ENCODE assay signal across 21 cellular contexts in the genomic region with DNA sequence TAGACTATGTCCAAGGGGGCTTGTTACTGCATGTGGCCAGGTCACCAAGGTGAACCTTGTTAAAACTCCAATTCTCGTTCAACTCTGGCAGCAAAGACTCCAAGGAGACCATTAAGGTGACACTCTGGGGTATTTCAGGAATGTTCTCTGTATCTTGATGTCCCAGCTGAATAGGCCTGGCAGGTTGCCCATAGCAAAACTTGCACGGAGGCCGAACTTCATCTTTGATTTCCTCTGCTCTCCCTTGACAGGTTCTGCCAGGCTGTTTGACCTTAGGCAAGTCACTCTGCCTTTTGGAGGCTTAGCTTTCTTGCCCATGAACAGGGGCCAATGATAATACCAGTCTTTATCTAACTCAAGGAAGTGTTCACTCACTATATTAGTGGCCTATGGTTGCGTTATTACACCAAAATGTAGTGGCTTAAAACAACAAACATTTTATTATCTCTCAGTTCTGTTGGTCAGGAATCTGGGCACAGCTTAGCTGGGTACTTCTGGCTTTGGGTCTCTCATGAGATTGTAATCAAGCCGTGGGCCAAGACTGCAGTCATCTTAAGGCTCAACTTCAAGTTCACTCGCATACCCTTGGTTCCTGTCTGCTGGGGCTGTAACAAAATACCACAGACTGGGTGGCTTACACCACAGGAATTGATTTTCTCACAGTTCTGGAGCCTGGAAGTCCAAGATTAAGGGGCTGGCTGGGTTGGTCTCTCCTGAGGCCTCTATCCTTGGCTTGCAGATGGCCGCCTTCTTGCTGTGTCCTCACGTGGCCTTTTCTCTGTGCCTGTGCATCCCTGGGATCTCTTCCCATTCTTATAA.
DNase-seq lines count a peak whose midpoint lies in the region; ATAC-seq, FAIRE-seq and TF ChIP-seq lines count a peak whose summit lies in the region.
"Had no signal": no experiment of that assay in that cellular context is flagged by ENCODE, and none has a peak within 500 bp of the region (broad histone marks: within the 10 kb centered on the region; RNA-seq: fewer than 3 reads in every experiment).

No MANE protein-coding gene starts in this region.

- no peak overlapping the region for H3K4me3 Mint-ChIP-seq in activated naive CD4-positive, alpha-beta T cell treated with anti-CD3 and anti-CD28 coated beads, Interleukin-2, amount 10 ng/mL, durations not matched to agents 7 days and 5 days
- peak overlapping the region; percentile 15 for H3K4me3 Mint-ChIP-seq in T-helper 1 cell treated with Interleukin-12 subunit alpha and Interleukin-12 subunit beta and Interleukin-4 antibody, amounts not matched to agents 30 μg/mL and 1 μg/mL, for 36 hours
- no peak overlapping the region for H3K4me3 Mint-ChIP-seq in astrocyte (ENCODE audit: unreplicated experiment)
- H3K4me3 Mint-ChIP-seq: dendritic cell treated with granulocyte-macrophage colony-stimulating factor and Interleukin-4, amounts not matched to agents 40 ng/mL and 50 ng/mL, for 4 days; GM23338 had no signal

- CTCF ChIA-PET in activated naive CD4-positive, alpha-beta T cell treated with anti-CD3 and anti-CD28 coated beads, Interleukin-2, amount 10 ng/mL, durations not matched to agents 7 days and 5 days (lab: Charles Lee): interaction anchor here (1.5 kb wide), 1 partner anchor 33 kb away, joined by 5 read pairs; no protein-coding TSS in a partner anchor

- H3K27ac Mint-ChIP-seq in activated naive CD4-positive, alpha-beta T cell treated with anti-CD3 and anti-CD28 coated beads, Interleukin-2, amount 10 ng/mL, durations not matched to agents 7 days and 5 days: peak overlapping the region; percentile 85
- peak overlapping the region; percentile 92 for H3K27ac Mint-ChIP-seq in T-helper 1 cell treated with Interleukin-12 subunit alpha and Interleukin-12 subunit beta and Interleukin-4 antibody, amounts not matched to agents 30 μg/mL and 1 μg/mL, for 36 hours
- peak overlapping the region; percentile 70 for H3K27ac Mint-ChIP-seq in astrocyte (ENCODE audit: unreplicated experiment)
- H3K27ac Mint-ChIP-seq: dendritic cell treated with granulocyte-macrophage colony-stimulating factor and Interleukin-4, amounts not matched to agents 40 ng/mL and 50 ng/mL, for 4 days; GM23338 had no signal

- peaks cover 53% of the 10 kb centered on the region for H3K4me1 Mint-ChIP-seq in activated naive CD4-positive, alpha-beta T cell treated with anti-CD3 and anti-CD28 coated beads, Interleukin-2, amount 10 ng/mL, durations not matched to agents 7 days and 5 days
- peaks cover 51% of the 10 kb centered on the region for H3K4me1 Mint-ChIP-seq in T-helper 1 cell treated with Interleukin-12 subunit alpha and Interleukin-12 subunit beta and Interleukin-4 antibody, amounts not matched to agents 30 μg/mL and 1 μg/mL, for 36 hours (ENCODE audit: low read depth)
- H3K4me1 Mint-ChIP-seq in astrocyte (ENCODE audit: low read depth, unreplicated experiment): peaks cover 27% of the 10 kb centered on the region

- H3K9me3 ChIP-seq in astrocyte (ENCODE audit: insufficient read depth, low read depth, low read length) (no peaks in the 10 kb centered on the region), thymus (ENCODE audit: control insufficient read depth) (no peaks in the 10 kb centered on the region)
- H3K9me3 ChIP-seq: Caco-2, gastrocnemius medialis, left lung, spleen, transverse colon had no signal

- H3K27me3 ChIP-seq in astrocyte (ENCODE audit: insufficient read depth, low read length) (no peaks in the 10 kb centered on the region), thymus (ENCODE audit: control insufficient read depth, insufficient read depth) (no peaks in the 10 kb centered on the region)
- H3K27me3 ChIP-seq: gastrocnemius medialis, left lung, spleen, transverse colon had no signal

- H3K9ac ChIP-seq in astrocyte (ENCODE audit: low read length): no peak overlapping the region

- no peak overlapping the region for H3K27ac ChIP-seq in astrocyte (ENCODE audit: low read depth, low read length)
- H3K27ac ChIP-seq in thymus (ENCODE audit: low read depth): peak overlapping the region; percentile 25
- H3K27ac ChIP-seq: gastrocnemius medialis, left lung, spleen, transverse colon had no signal

- ATAC-seq in esophagus mucosa: no peak
- ATAC-seq in HG02884 (IDR thresholded peaks at IDR 0.05; ENCODE audit: unreplicated experiment): no peak
- ATAC-seq: gastrocnemius medialis, GM23338, left lung had no signal

- no peaks in the 10 kb centered on the region for H3K27me3 Mint-ChIP-seq in activated naive CD4-positive, alpha-beta T cell treated with anti-CD3 and anti-CD28 coated beads, Interleukin-2, amount 10 ng/mL, durations not matched to agents 7 days and 5 days
- no peaks in the 10 kb centered on the region for H3K27me3 Mint-ChIP-seq in T-helper 1 cell treated with Interleukin-12 subunit alpha and Interleukin-12 subunit beta and Interleukin-4 antibody, amounts not matched to agents 30 μg/mL and 1 μg/mL, for 36 hours (ENCODE audit: low read depth)
- H3K27me3 Mint-ChIP-seq in astrocyte (ENCODE audit: low read depth, unreplicated experiment): peaks cover 2% of the 10 kb centered on the region

- no peak overlapping the region for H3K4me2 ChIP-seq in astrocyte (ENCODE audit: low read length)
- H3K4me2 ChIP-seq: GM23338 had no signal

- no peaks in the 10 kb centered on the region for H3K79me2 ChIP-seq in astrocyte (ENCODE audit: insufficient read depth, low read length)

- H2AFZ ChIP-seq in astrocyte (ENCODE audit: low read depth, low read length): no peak overlapping the region
- H2AFZ ChIP-seq: GM23338 had no signal

- H3K9me3 Mint-ChIP-seq in activated naive CD4-positive, alpha-beta T cell treated with anti-CD3 and anti-CD28 coated beads, Interleukin-2, amount 10 ng/mL, durations not matched to agents 7 days and 5 days: peaks cover 2% of the 10 kb centered on the region
- no peaks in the 10 kb centered on the region for H3K9me3 Mint-ChIP-seq in T-helper 1 cell treated with Interleukin-12 subunit alpha and Interleukin-12 subunit beta and Interleukin-4 antibody, amounts not matched to agents 30 μg/mL and 1 μg/mL, for 36 hours
- H3K9me3 Mint-ChIP-seq in astrocyte (ENCODE audit: unreplicated experiment): peaks cover 3% of the 10 kb centered on the region
- H3K9me3 Mint-ChIP-seq: dendritic cell treated with granulocyte-macrophage colony-stimulating factor and Interleukin-4, amounts not matched to agents 40 ng/mL and 50 ng/mL, for 4 days had no signal

- FAIRE-seq in astrocyte (lab: Jason Lieb, UNC) (no peak), frontal cortex (lab: Jason Lieb, UNC) (no peak)
- FAIRE-seq: bronchial epithelial cell, GM18507 had no signal

- TF ChIP-seq CTCF in astrocyte (IDR thresholded peaks at IDR 0.05; ENCODE audit: insufficient read depth, low read depth, low read length): no peak

- H3K36me3 ChIP-seq in astrocyte (ENCODE audit: insufficient read depth, low read length) (no peaks in the 10 kb centered on the region), thymus (ENCODE audit: control insufficient read depth, insufficient read depth) (no peaks in the 10 kb centered on the region)
- H3K36me3 ChIP-seq: gastrocnemius medialis, left lung, spleen, transverse colon had no signal

- H3K36me3 Mint-ChIP-seq in activated naive CD4-positive, alpha-beta T cell treated with anti-CD3 and anti-CD28 coated beads, Interleukin-2, amount 10 ng/mL, durations not matched to agents 7 days and 5 days: peaks cover 9% of the 10 kb centered on the region
- H3K36me3 Mint-ChIP-seq in T-helper 1 cell treated with Interleukin-12 subunit alpha and Interleukin-12 subunit beta and Interleukin-4 antibody, amounts not matched to agents 30 μg/mL and 1 μg/mL, for 36 hours (ENCODE audit: low read depth): peaks cover 7% of the 10 kb centered on the region
- H3K36me3 Mint-ChIP-seq in astrocyte (ENCODE audit: low read depth, unreplicated experiment): peaks cover 2% of the 10 kb centered on the region

- DNase-seq in activated naive CD4-positive, alpha-beta T cell treated with anti-CD3 and anti-CD28 coated beads, Interleukin-2, amount 10 ng/mL, durations not matched to agents 7 days and 5 days: no peak
- no peak for DNase-seq in activated naive CD4-positive, alpha-beta T cell treated with anti-CD3 and anti-CD28 coated beads, Interleukin-2, amount 50 U/mL, for 16 hours
- DNase-seq in astrocyte (ENCODE audit: low read depth) (no peak), frontal cortex (ENCODE audit: low spot score in 2 of 2) (no peak)
- DNase-seq: Caco-2; gastrocnemius medialis; left lung; NCI-H1694; NCI-H345; NK-92 treated with Interleukin-12 subunit alpha and Interleukin-12 subunit beta, amount 100 ng/mL, for 24 hours; spleen; SW 1271; transverse colon had no signal

- 75% methylated on average over 8 of the region's 8 CpGs for WGBS in thymus

- H4K20me1 ChIP-seq in astrocyte (ENCODE audit: insufficient read depth, low read length): no peaks in the 10 kb centered on the region

- no peaks in the 10 kb centered on the region for H3K4me1 ChIP-seq in astrocyte (ENCODE audit: insufficient read depth, low read length)
- peaks cover 3% of the 10 kb centered on the region for H3K4me1 ChIP-seq in thymus (ENCODE audit: control insufficient read depth, insufficient read depth, low read length)
- H3K4me1 ChIP-seq: Caco-2, gastrocnemius medialis, left lung, transverse colon had no signal

- H3K4me3 ChIP-seq in astrocyte (ENCODE audit: insufficient read depth, low read depth, low read length): no peak overlapping the region
- H3K4me3 ChIP-seq in thymus (ENCODE audit: low read length): no peak overlapping the region
- H3K4me3 ChIP-seq: gastrocnemius medialis, GM23338, left lung, spleen, transverse colon had no signal
